Comparison of ENCODE assay signal across 1 cellular context in the genomic region with DNA sequence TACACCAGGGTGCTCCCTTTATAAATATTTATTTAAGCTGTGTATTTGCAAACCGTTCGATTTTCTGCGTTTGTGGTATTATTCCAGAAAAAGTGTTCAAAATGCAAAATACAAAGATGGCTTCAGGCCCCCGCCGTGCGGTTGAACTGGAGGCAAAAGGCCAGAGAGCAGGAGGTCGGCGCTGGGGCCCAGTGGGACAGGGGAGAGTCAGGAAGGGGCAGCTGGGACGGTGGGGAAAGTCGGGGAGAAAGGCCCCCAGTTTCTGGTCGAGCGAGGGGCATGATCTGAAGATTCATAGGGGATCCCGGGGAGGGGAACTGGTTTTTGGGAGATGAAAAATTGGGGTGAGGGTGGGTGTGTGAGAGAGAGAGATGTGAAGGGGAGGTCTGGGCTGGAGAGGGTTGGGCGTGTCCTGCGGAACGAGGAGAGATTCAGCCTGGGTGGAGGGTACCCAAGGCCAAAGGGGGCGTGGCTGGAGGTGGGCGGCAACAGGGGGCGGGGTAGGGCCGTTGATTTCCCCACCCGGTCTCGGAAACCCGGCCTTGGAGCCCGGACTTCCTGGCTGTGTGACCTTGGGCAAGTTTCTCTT.
TF ChIP-seq lines count a peak whose summit lies in the region.

No MANE protein-coding gene starts in this region.

TF ChIP-seq in H1, 55 proteins besides CTCF, POLR2A, EP300 and RAD21:
- TF ChIP-seq RNF2 (IDR thresholded peaks at IDR 0.05; ENCODE audit: borderline replicate concordance, low read depth, low read length, missing control alignments, poor library complexity, severe bottlenecking) = no peak
- TF ChIP-seq CHD2 (IDR thresholded peaks at IDR 0.05; ENCODE audit: low read length) = no peak
- TF ChIP-seq POU5F1 (IDR thresholded peaks at IDR 0.05; ENCODE audit: low read depth, low read length) = no peak
- no peak for TF ChIP-seq TCF12 (IDR thresholded peaks at IDR 0.05; ENCODE audit: low read depth, low read length)
- TF ChIP-seq SIN3A (conservative IDR thresholded peaks at IDR 0.05 in 1 of 2, IDR thresholded peaks at IDR 0.05 in 1 of 2; ENCODE audit: low read depth in 1 of 2, low read length in 2 of 2) = 0 out of 4 replicates have a peak, but pooled peaks have one; percentile 32 to 53
- no peak for TF ChIP-seq SAP30 (IDR thresholded peaks at IDR 0.05; ENCODE audit: insufficient read depth, insufficient replicate concordance, low read length)
- no peak for TF ChIP-seq HDAC6 (IDR thresholded peaks at IDR 0.05; ENCODE audit: low read depth, low read length)
- TF ChIP-seq FOSL1 (IDR thresholded peaks at IDR 0.05; ENCODE audit: insufficient read depth, low read depth, low read length) = peak; percentile 46; the same call in 1 of the 2 replicates
- TF ChIP-seq GABPA (IDR thresholded peaks at IDR 0.05; ENCODE audit: borderline replicate concordance, insufficient read depth, low read length) = no peak
- TF ChIP-seq TEAD4 (IDR thresholded peaks at IDR 0.05; ENCODE audit: low read depth, low read length) = no peak
- TF ChIP-seq, protein P1, sequence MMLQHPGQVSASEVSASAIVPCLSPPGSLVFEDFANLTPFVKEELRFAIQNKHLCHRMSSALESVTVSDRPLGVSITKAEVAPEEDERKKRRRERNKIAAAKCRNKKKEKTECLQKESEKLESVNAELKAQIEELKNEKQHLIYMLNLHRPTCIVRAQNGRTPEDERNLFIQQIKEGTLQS (IDR thresholded peaks at IDR 0.05; ENCODE audit: insufficient read depth, low read depth, low read length) = no peak
- no peak for TF ChIP-seq RFX5 (IDR thresholded peaks at IDR 0.05; ENCODE audit: borderline replicate concordance, low read depth, low read length)
- TF ChIP-seq BRCA1 (IDR thresholded peaks at IDR 0.05; ENCODE audit: low read depth, low read length) = no peak
- no peak for TF ChIP-seq RBBP5 (IDR thresholded peaks at IDR 0.05; ENCODE audit: borderline replicate concordance, low read depth, low read length)
- TF ChIP-seq KDM1A (IDR thresholded peaks at IDR 0.05; ENCODE audit: borderline replicate concordance, low read length) = no peak
- TF ChIP-seq, protein P2, sequence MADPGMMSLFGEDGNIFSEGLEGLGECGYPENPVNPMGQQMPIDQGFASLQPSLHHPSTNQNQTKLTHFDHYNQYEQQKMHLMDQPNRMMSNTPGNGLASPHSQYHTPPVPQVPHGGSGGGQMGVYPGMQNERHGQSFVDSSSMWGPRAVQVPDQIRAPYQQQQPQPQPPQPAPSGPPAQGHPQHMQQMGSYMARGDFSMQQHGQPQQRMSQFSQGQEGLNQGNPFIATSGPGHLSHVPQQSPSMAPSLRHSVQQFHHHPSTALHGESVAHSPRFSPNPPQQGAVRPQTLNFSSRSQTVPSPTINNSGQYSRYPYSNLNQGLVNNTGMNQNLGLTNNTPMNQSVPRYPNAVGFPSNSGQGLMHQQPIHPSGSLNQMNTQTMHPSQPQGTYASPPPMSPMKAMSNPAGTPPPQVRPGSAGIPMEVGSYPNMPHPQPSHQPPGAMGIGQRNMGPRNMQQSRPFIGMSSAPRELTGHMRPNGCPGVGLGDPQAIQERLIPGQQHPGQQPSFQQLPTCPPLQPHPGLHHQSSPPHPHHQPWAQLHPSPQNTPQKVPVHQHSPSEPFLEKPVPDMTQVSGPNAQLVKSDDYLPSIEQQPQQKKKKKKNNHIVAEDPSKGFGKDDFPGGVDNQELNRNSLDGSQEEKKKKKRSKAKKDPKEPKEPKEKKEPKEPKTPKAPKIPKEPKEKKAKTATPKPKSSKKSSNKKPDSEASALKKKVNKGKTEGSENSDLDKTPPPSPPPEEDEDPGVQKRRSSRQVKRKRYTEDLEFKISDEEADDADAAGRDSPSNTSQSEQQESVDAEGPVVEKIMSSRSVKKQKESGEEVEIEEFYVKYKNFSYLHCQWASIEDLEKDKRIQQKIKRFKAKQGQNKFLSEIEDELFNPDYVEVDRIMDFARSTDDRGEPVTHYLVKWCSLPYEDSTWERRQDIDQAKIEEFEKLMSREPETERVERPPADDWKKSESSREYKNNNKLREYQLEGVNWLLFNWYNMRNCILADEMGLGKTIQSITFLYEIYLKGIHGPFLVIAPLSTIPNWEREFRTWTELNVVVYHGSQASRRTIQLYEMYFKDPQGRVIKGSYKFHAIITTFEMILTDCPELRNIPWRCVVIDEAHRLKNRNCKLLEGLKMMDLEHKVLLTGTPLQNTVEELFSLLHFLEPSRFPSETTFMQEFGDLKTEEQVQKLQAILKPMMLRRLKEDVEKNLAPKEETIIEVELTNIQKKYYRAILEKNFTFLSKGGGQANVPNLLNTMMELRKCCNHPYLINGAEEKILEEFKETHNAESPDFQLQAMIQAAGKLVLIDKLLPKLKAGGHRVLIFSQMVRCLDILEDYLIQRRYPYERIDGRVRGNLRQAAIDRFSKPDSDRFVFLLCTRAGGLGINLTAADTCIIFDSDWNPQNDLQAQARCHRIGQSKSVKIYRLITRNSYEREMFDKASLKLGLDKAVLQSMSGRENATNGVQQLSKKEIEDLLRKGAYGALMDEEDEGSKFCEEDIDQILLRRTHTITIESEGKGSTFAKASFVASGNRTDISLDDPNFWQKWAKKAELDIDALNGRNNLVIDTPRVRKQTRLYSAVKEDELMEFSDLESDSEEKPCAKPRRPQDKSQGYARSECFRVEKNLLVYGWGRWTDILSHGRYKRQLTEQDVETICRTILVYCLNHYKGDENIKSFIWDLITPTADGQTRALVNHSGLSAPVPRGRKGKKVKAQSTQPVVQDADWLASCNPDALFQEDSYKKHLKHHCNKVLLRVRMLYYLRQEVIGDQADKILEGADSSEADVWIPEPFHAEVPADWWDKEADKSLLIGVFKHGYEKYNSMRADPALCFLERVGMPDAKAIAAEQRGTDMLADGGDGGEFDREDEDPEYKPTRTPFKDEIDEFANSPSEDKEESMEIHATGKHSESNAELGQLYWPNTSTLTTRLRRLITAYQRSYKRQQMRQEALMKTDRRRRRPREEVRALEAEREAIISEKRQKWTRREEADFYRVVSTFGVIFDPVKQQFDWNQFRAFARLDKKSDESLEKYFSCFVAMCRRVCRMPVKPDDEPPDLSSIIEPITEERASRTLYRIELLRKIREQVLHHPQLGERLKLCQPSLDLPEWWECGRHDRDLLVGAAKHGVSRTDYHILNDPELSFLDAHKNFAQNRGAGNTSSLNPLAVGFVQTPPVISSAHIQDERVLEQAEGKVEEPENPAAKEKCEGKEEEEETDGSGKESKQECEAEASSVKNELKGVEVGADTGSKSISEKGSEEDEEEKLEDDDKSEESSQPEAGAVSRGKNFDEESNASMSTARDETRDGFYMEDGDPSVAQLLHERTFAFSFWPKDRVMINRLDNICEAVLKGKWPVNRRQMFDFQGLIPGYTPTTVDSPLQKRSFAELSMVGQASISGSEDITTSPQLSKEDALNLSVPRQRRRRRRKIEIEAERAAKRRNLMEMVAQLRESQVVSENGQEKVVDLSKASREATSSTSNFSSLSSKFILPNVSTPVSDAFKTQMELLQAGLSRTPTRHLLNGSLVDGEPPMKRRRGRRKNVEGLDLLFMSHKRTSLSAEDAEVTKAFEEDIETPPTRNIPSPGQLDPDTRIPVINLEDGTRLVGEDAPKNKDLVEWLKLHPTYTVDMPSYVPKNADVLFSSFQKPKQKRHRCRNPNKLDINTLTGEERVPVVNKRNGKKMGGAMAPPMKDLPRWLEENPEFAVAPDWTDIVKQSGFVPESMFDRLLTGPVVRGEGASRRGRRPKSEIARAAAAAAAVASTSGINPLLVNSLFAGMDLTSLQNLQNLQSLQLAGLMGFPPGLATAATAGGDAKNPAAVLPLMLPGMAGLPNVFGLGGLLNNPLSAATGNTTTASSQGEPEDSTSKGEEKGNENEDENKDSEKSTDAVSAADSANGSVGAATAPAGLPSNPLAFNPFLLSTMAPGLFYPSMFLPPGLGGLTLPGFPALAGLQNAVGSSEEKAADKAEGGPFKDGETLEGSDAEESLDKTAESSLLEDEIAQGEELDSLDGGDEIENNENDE (IDR thresholded peaks at IDR 0.05; ENCODE audit: insufficient replicate concordance, low read length) = no peak
- TF ChIP-seq YY1 (IDR thresholded peaks at IDR 0.05; ENCODE audit: low read depth, low read length) = peak; percentile 73; the same call in 1 of the 2 replicates
- peak; percentile 82 for TF ChIP-seq SP1 (IDR thresholded peaks at IDR 0.05; ENCODE audit: low read depth, low read length)
- TF ChIP-seq GTF2F1 (IDR thresholded peaks at IDR 0.05; ENCODE audit: borderline replicate concordance, low read depth, low read length) = no peak
- TF ChIP-seq CEBPB (IDR thresholded peaks at IDR 0.05; ENCODE audit: low read depth, low read length) = peak; percentile 33; the same call in 1 of the 2 replicates
